Comparison of ENCODE assay signal across 1 cellular context in the genomic region with DNA sequence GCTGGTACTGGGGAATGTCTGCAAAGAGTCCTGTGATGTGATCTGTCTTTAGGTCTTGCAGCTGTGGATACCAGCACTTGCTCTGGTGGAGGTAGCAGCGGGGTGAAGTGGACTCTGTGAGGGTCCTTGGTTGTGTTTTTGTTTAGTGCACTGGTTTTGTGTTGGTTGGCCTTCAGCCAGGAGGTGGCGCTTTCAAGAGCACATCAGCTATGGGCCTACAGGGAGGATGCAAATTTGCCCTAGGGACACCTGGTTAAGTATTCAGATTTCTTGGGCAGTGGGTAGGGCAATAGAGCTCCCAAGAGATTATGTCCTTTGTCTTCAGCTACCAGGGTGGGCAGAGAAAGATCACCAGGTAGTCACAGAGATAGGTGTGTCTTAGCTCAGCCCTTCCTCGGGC.
TF ChIP-seq lines count a peak whose summit lies in the region.

No MANE protein-coding gene starts in this region.

TF ChIP-seq in H1, 55 proteins besides CTCF, POLR2A, EP300 and RAD21 (continued from another document):
- TF ChIP-seq CBX5 (IDR thresholded peaks at IDR 0.05; ENCODE audit: low read depth, low read length) (no peak), CTBP2 (IDR thresholded peaks at IDR 0.05; ENCODE audit: borderline replicate concordance, insufficient read depth, insufficient read length, low read length) (no peak), SIX5 (IDR thresholded peaks at IDR 0.05; ENCODE audit: low read depth, low read length) (no peak), BACH1 (IDR thresholded peaks at IDR 0.05; ENCODE audit: low read length) (no peak), CHD1 (IDR thresholded peaks at IDR 0.05; ENCODE audit: low read depth, low read length) (no peak), POU5F1 (IDR thresholded peaks at IDR 0.05; ENCODE audit: low read depth, low read length) (no peak)
- TF ChIP-seq, protein P1, sequence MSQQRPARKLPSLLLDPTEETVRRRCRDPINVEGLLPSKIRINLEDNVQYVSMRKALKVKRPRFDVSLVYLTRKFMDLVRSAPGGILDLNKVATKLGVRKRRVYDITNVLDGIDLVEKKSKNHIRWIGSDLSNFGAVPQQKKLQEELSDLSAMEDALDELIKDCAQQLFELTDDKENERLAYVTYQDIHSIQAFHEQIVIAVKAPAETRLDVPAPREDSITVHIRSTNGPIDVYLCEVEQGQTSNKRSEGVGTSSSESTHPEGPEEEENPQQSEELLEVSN (IDR thresholded peaks at IDR 0.05): no peak
